In genomic region chr3:15783361-15783969, GRCh38 we compare ENCODE assay signal across 10 cellular contexts. TPM values are rescaled to one million over a fixed set of nuclear protein-coding genes. Genes with fewer than 3 reads are reported as not detected.
DNase-seq lines count a peak whose midpoint lies in the region; ATAC-seq and TF ChIP-seq lines count a peak whose summit lies in the region.
"Had no signal": no experiment of that assay in that cellular context is flagged by ENCODE, and none has a peak within 500 bp of the region (broad histone marks: within the 10 kb centered on the region; RNA-seq: fewer than 3 reads in every experiment).

No MANE protein-coding gene starts in this region.

- no peaks in the 10 kb centered on the region for H3F3A ChIP-seq in GM23338 (replicated peaks; ENCODE audit: low read depth)

- no peaks in the 10 kb centered on the region for H3K36me3 ChIP-seq in GM23338 (ENCODE audit: insufficient read depth)
- H3K36me3 ChIP-seq in RWPE2 (ENCODE audit: low read depth), result peaks cover 9% of the 10 kb centered on the region
- H3K36me3 ChIP-seq in gastrocnemius medialis, result peaks cover 0 to 3% of the 10 kb centered on the region in 2 donors
- H3K36me3 ChIP-seq: Peyer's patch had no signal

- H3K27ac ChIP-seq in GM23338 (ENCODE audit: low read depth) (no peak overlapping the region), RWPE2 (ENCODE audit: poor library complexity, severe bottlenecking) (peak overlapping the region; percentile 87), gastrocnemius medialis (peak overlapping the region; percentile 55 to 83 (median 76))
- H3K27ac ChIP-seq: Peyer's patch had no signal

- intact Hi-C loops in gastrocnemius medialis (cut with DNase I; ENCODE audit: low total_unique reads), result no loop called here

- H3K4me3 ChIP-seq in GM23338, result no peak overlapping the region
- no peak overlapping the region for H3K4me3 ChIP-seq in RWPE2 (ENCODE audit: severe bottlenecking)
- peak overlapping the region in 3 of 4 donors; percentile 3 to 43 (median 24) for H3K4me3 ChIP-seq in gastrocnemius medialis
- H3K4me3 ChIP-seq: Peyer's patch had no signal

- TF ChIP-seq CTCF in GM23338 (conservative IDR thresholded peaks at IDR 0.05; ENCODE audit: low read depth in 2 of 2) (no peak), RWPE2 (IDR thresholded peaks at IDR 0.05; ENCODE audit: poor library complexity, severe bottlenecking) (no peak), gastrocnemius medialis (IDR thresholded peaks at IDR 0.05 in 4 of 5, conservative IDR thresholded peaks at IDR 0.05 in 1 of 5) (no peak), GM13977 (IDR thresholded peaks at IDR 0.05; ENCODE audit: extremely low read depth, insufficient read depth, missing control alignments) (no peak)

- no peaks in the 10 kb centered on the region for H3K9me3 Mint-ChIP-seq in GM23338
- H3K9me3 Mint-ChIP-seq: natural killer cell had no signal

- ATAC-seq in GM23338 (no peak), RWPE2 (ENCODE audit: low read depth) (peak; percentile 32), gastrocnemius medialis (no peak), HG03139 (IDR thresholded peaks at IDR 0.05; ENCODE audit: unreplicated experiment) (no peak), GM19328 (IDR thresholded peaks at IDR 0.05; ENCODE audit: unreplicated experiment) (no peak), HG02981 (IDR thresholded peaks at IDR 0.05; ENCODE audit: unreplicated experiment) (no peak)
- ATAC-seq: natural killer cell had no signal

- no peak overlapping the region for H3K4me2 ChIP-seq in GM23338

- in situ Hi-C loops in gastrocnemius medialis (cut with MboI; ENCODE audit: low sequenced_read_pairs in 4 of 4), result no loop called here
- in situ Hi-C loops in GM13977 (cut with MboI; ENCODE audit: low pct_unique_long_range_greater_than_20kb, low sequenced_read_pairs, unreplicated experiment), result no loop called here

- DNase-seq in GM23338 (ENCODE audit: low spot score) (no peak), RWPE2 (ENCODE audit: low spot score) (no peak), dermis blood vessel endothelial cell (peak; percentile 63), gastrocnemius medialis (no peak), GM13977 (ENCODE audit: low spot score) (no peak)
- DNase-seq: natural killer cell, Peyer's patch had no signal

- no peaks in the 10 kb centered on the region for H3K27me3 ChIP-seq in GM23338 (ENCODE audit: insufficient read depth)
- H3K27me3 ChIP-seq in RWPE2 (ENCODE audit: insufficient read depth, poor library complexity, severe bottlenecking), result no peaks in the 10 kb centered on the region
- no peaks in the 10 kb centered on the region for H3K27me3 ChIP-seq in gastrocnemius medialis
- H3K27me3 ChIP-seq: Peyer's patch had no signal

- no peak overlapping the region for H3K4me3 Mint-ChIP-seq in GM23338
- H3K4me3 Mint-ChIP-seq: natural killer cell had no signal

- no peaks in the 10 kb centered on the region for H3K9me2 ChIP-seq in GM23338 (ENCODE audit: insufficient read depth)

- peaks cover 87% of the 10 kb centered on the region for H3K79me2 ChIP-seq in GM23338 (replicated peaks; ENCODE audit: insufficient read depth)

- no peak for TF ChIP-seq POLR2A in gastrocnemius medialis (IDR thresholded peaks at IDR 0.05)

- H3K36me3 Mint-ChIP-seq in GM23338 (ENCODE audit: low read depth), result no peaks in the 10 kb centered on the region

- H3K4me1 Mint-ChIP-seq in GM23338, result peaks cover 29% of the 10 kb centered on the region

- H3K27me3 Mint-ChIP-seq in GM23338 (ENCODE audit: insufficient read depth, low read depth, poor library complexity), result peaks cover 2% of the 10 kb centered on the region

- H3K9me3 ChIP-seq in RWPE2 (ENCODE audit: severe bottlenecking) (no peaks in the 10 kb centered on the region), gastrocnemius medialis (no peaks in the 10 kb centered on the region)
- H3K9me3 ChIP-seq: Peyer's patch had no signal

- peaks cover 20% of the 10 kb centered on the region for H4K20me1 ChIP-seq in GM23338 (replicated peaks; ENCODE audit: insufficient read depth)

- H2AFZ ChIP-seq in GM23338, result no peak overlapping the region

- peak overlapping the region; percentile 13; the same call in 1 of the 2 replicates for H3K27ac Mint-ChIP-seq in GM23338
- H3K27ac Mint-ChIP-seq: natural killer cell had no signal

- H3K4me1 ChIP-seq in GM23338 (ENCODE audit: insufficient read depth) (peaks cover 28% of the 10 kb centered on the region), RWPE2 (ENCODE audit: insufficient read depth, poor library complexity, severe bottlenecking) (peaks cover 58% of the 10 kb centered on the region), gastrocnemius medialis (peaks cover 41 to 52% of the 10 kb centered on the region in 2 donors)
- H3K4me1 ChIP-seq: Peyer's patch had no signal

TF ChIP-seq in GM23338, 12 proteins besides CTCF, POLR2A, EP300 and RAD21 (continues in another document):
- no peak for TF ChIP-seq ZNF114 (CRISPR knock-in tag; IDR thresholded peaks at IDR 0.05)
- no peak for TF ChIP-seq POLR2AphosphoS5 (IDR thresholded peaks at IDR 0.05; ENCODE audit: low read depth)
- no peak for TF ChIP-seq ZNF462 (CRISPR knock-in tag; IDR thresholded peaks at IDR 0.05)
- no peak for TF ChIP-seq CREB1 (CRISPR knock-in tag; IDR thresholded peaks at IDR 0.05; ENCODE audit: low read depth)
- TF ChIP-seq ETS1 (IDR thresholded peaks at IDR 0.05), result no peak
- no peak for TF ChIP-seq ZNF331 (CRISPR knock-in tag; IDR thresholded peaks at IDR 0.05; ENCODE audit: low read depth)
- no peak for TF ChIP-seq JUNB (IDR thresholded peaks at IDR 0.05; ENCODE audit: unreplicated experiment)
- TF ChIP-seq EZH2 (IDR thresholded peaks at IDR 0.05; ENCODE audit: low read depth, unreplicated experiment), result no peak

RNA-seq across cellular contexts. Expression of gene ANKRD28, which starts 14.3 kb away (rescaled TPM):
- 61.3 and 63.7 TPM in 2 replicates for total RNA-seq in GM23338 (2014; rRNA removed; shearing (Covaris generic))
- 13.9 and 15.2 TPM in 2 replicates for polyA plus RNA-seq in GM23338 (2016; fragmentation: Nextera tagmentation; extraction: Ambion mirVana)
- total RNA-seq in dermis blood vessel endothelial cell (108 and 126 TPM in 2 replicates), gastrocnemius medialis (100 to 1,000 TPM in 2 of 4 donors, 10 to 100 TPM in 2; 97.1 to 121 (median 105) TPM)

Comparison
In these comparisons a context has a peak if more than half of its experiments do, and no peak if none do; other contexts are left out.
1. H3K4me3 ChIP-seq: peak in gastrocnemius medialis (3 of 4); none in GM23338 (single experiment) and RWPE2 (single experiment).